Comparison of ENCODE assay signal across 8 cellular contexts in the genomic region with DNA sequence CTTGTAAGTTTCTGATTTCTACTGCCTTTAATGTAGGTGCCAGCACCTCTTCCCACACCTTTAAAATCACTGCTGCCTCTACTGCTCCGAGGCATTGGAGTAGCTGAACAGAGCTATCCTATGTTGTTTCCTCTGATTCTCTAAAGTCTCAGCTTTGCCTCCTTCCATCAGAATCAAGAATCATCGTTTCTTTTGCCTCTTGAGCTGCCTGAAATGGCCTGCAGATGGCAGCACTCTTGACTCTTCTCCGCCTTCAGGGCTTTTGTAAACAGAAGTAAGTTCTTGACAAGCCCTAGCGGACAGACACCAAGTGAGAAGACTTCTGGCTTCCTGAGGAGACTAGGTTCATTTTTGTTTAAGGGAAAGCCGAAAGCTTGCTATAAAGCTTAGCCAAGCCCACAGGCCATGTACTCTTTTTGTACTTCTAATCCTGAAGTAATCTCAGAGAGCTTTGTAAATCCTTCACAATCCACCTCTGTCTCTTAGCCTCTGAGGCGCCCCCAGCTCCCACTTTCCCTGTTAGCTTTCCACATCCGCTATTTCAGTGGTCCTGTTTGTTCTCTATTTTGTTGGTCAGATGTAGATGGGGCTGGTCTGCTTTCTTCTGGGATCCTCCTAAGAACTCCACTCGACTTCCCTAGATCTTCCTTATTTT. TPM values are rescaled to one million over a fixed set of nuclear protein-coding genes. Genes with fewer than 3 reads are reported as not detected.
DNase-seq lines count a peak whose midpoint lies in the region; ATAC-seq and TF ChIP-seq lines count a peak whose summit lies in the region.

No MANE protein-coding gene starts in this region.

- H3K4me3 ChIP-seq in ovary = no peak overlapping the region

- H3K27ac Mint-ChIP-seq in type B pancreatic cell = no peak overlapping the region

- no peak for TF ChIP-seq EP300 in ovary (IDR thresholded peaks at IDR 0.05)

- peak; percentile 85 for TF ChIP-seq CTCF in foreskin keratinocyte (conservative IDR thresholded peaks at IDR 0.05)
- peak in 2 of 3 donors; percentile 12 to 22 for TF ChIP-seq CTCF in ovary (IDR thresholded peaks at IDR 0.05)
- peak; percentile 82 for TF ChIP-seq CTCF in type B pancreatic cell (conservative IDR thresholded peaks at IDR 0.05)

- H3K27me3 Mint-ChIP-seq in type B pancreatic cell = no peaks in the 10 kb centered on the region

- peaks cover 38% of the 10 kb centered on the region for H3K36me3 Mint-ChIP-seq in type B pancreatic cell

- intact Hi-C loops in ovary (cut with DNase I) = loop anchor here in 1 of 4 donors (10.0 kb wide), 1 partner anchor 676 kb away; no protein-coding TSS in a partner anchor

- H3K27ac ChIP-seq in foreskin keratinocyte (no peak overlapping the region), ovary (no peak overlapping the region)

- no peaks in the 10 kb centered on the region for H3K9me3 ChIP-seq in ovary

- peak; percentile 69 for DNase-seq in COLO829 (ENCODE audit: low spot score)
- DNase-seq in RPMI7951 (ENCODE audit: low read depth) = peak; percentile 75
- DNase-seq in activated T-helper 1 cell treated with Interleukin-2 at 50 U/mL for 16 hours (ENCODE audit: low read depth) = peak; percentile 16
- peak; percentile 16 to 56 for DNase-seq in foreskin keratinocyte
- DNase-seq in ovary = peak; percentile 17 to 60 (median 37)
- no peak for DNase-seq in type B pancreatic cell (ENCODE audit: extremely low spot score, unreplicated experiment)

- peak; percentile 97 for ATAC-seq in GM19351 (IDR thresholded peaks at IDR 0.05; ENCODE audit: unreplicated experiment)
- ATAC-seq in HG03432 (IDR thresholded peaks at IDR 0.05; ENCODE audit: unreplicated experiment) = peak; percentile 96
- ATAC-seq in foreskin keratinocyte = peak; percentile 98

- H3K4me1 Mint-ChIP-seq in type B pancreatic cell (ENCODE audit: unreplicated experiment) = peaks cover 14% of the 10 kb centered on the region

- H3K36me3 ChIP-seq in ovary = no peaks in the 10 kb centered on the region

- no peak for TF ChIP-seq POLR2A in ovary (IDR thresholded peaks at IDR 0.05)

- H3K27me3 ChIP-seq in foreskin keratinocyte = no peaks in the 10 kb centered on the region
- no peaks in the 10 kb centered on the region for H3K27me3 ChIP-seq in ovary

- peaks cover 16% of the 10 kb centered on the region for H3K9me3 Mint-ChIP-seq in type B pancreatic cell

- no peak overlapping the region for H3K4me3 Mint-ChIP-seq in type B pancreatic cell

- 49 to 60% (median 60%) methylated on average over 8 of the region's 8 CpGs for WGBS in ovary, 3 donors

- no peaks in the 10 kb centered on the region for H3K4me1 ChIP-seq in foreskin keratinocyte
- H3K4me1 ChIP-seq in ovary (ENCODE audit: insufficient read depth) = no peaks in the 10 kb centered on the region

RNA-seq across cellular contexts. Expression of gene GTF3C3, which starts 48.4 kb away (rescaled TPM):
- 52.2 and 52.9 TPM in 2 replicates for total RNA-seq in RPMI7951 (2014; rRNA removed; shearing (Covaris generic))
- total RNA-seq in foreskin keratinocyte (24.6 and 28.9 TPM in 2 replicates), ovary (10 to 100 TPM; 23.8 to 30.7 (median 28.0) TPM), type B pancreatic cell (ENCODE audit: low replicate concordance) (45.7 and 54.3 TPM in 2 replicates)
- polyA plus RNA-seq in foreskin keratinocyte (9.4 and 10.3 TPM in 2 replicates), ovary (10 to 100 TPM; 11.6 to 25.6 TPM)

RNA-seq across cellular contexts. Expression of gene C2orf66, which starts 58.1 kb away (rescaled TPM):
- 0.12 TPM in 1 of 2 replicates, not detected in the other for total RNA-seq in RPMI7951 (2014; rRNA removed; shearing (Covaris generic))
- total RNA-seq in foreskin keratinocyte = 0.14 TPM in 2 replicates
- 0.06 TPM in 2 replicates for polyA plus RNA-seq in foreskin keratinocyte
- total RNA-seq in ovary = under 1 TPM in 1 of 7 donors, not detected in 6; 0.20 TPM
- under 1 TPM; 0.07 to 0.22 TPM for polyA plus RNA-seq in ovary
- total RNA-seq in type B pancreatic cell (ENCODE audit: low replicate concordance) = 0.29 TPM in 1 of 2 replicates, not detected in the other

Comparison
In these comparisons a context has a peak if more than half of its experiments do, and no peak if none do; other contexts are left out.
1. CTCF ChIP-seq: peak in every context shown above with its lines; median percentile 85 in foreskin keratinocyte; 82 in type B pancreatic cell; 17 in ovary.